In genomic region chr7:19489162-19489820, GRCh38 we compare ENCODE assay signal across 31 cellular contexts.
"Had no signal": no experiment of that assay in that cellular context is flagged by ENCODE, and none has a peak within 500 bp of the region (broad histone marks: within the 10 kb centered on the region; RNA-seq: fewer than 3 reads in every experiment).

No MANE protein-coding gene starts in this region.

- H3K27ac Mint-ChIP-seq: activated CD8-positive, alpha-beta T cell treated with anti-CD3 and anti-CD28 coated beads for 36 hours; activated naive CD4-positive, alpha-beta T cell treated with anti-CD3 and anti-CD28 coated beads for 36 hours; activated naive CD4-positive, alpha-beta T cell treated with anti-CD3 and anti-CD28 coated beads, Interleukin-2, amount 50 U/mL, for 72 hours; activated T-cell treated with anti-CD3 and anti-CD28 coated beads, Interleukin-2, amount 50 U/mL, for 72 hours; activated T-helper 17 cell treated with anti-CD3 and anti-CD28 coated beads, Interleukin-2, amount 50 U/mL, for 72 hours had no signal

- ATAC-seq: activated CD8-positive, alpha-beta T cell treated with anti-CD3 and anti-CD28 coated beads for 36 hours; activated naive CD4-positive, alpha-beta T cell treated with anti-CD3 and anti-CD28 coated beads, Interleukin-2, amount 50 U/mL, for 72 hours; activated T-cell treated with anti-CD3 and anti-CD28 coated beads, Interleukin-2, amount 50 U/mL, for 72 hours; activated T-helper 17 cell treated with anti-CD3 and anti-CD28 coated beads, Interleukin-2, amount 50 U/mL, for 72 hours; body of pancreas; PC-3; SK-N-SH treated with all-trans-retinoic acid at 6 μM for 48 hours had no signal

- H3K4me3 ChIP-seq: adrenal gland, body of pancreas, breast epithelium, Peyer's patch had no signal

- H3K4me3 Mint-ChIP-seq: activated CD8-positive, alpha-beta T cell treated with anti-CD3 and anti-CD28 coated beads for 36 hours; activated naive CD4-positive, alpha-beta T cell treated with anti-CD3 and anti-CD28 coated beads for 36 hours; activated T-cell treated with anti-CD3 and anti-CD28 coated beads, Interleukin-2, amount 50 U/mL, for 72 hours; activated T-helper 17 cell treated with anti-CD3 and anti-CD28 coated beads, Interleukin-2, amount 50 U/mL, for 72 hours had no signal

- H3K27me3 Mint-ChIP-seq: activated CD8-positive, alpha-beta T cell treated with anti-CD3 and anti-CD28 coated beads for 36 hours; activated T-helper 17 cell treated with anti-CD3 and anti-CD28 coated beads, Interleukin-2, amount 50 U/mL, for 72 hours had no signal

- H3K27ac ChIP-seq: adrenal gland, body of pancreas, breast epithelium, KMS-11, Peyer's patch, WERI-Rb-1 had no signal

- H3K4me1 Mint-ChIP-seq: activated T-helper 17 cell treated with anti-CD3 and anti-CD28 coated beads, Interleukin-2, amount 50 U/mL, for 72 hours had no signal

- H3K9me3 Mint-ChIP-seq: activated CD8-positive, alpha-beta T cell treated with anti-CD3 and anti-CD28 coated beads for 36 hours; activated naive CD4-positive, alpha-beta T cell treated with anti-CD3 and anti-CD28 coated beads for 36 hours; activated T-cell treated with anti-CD3 and anti-CD28 coated beads, Interleukin-2, amount 50 U/mL, for 72 hours had no signal

- H3K36me3 ChIP-seq: adrenal gland, breast epithelium, Peyer's patch, WERI-Rb-1 had no signal

- H3K4me1 ChIP-seq: adrenal gland, body of pancreas, breast epithelium, Peyer's patch had no signal

- H3K9me3 ChIP-seq: adrenal gland, body of pancreas, breast epithelium, Peyer's patch had no signal

- DNase-seq: activated CD4-positive, alpha-beta T cell treated with anti-CD3 and anti-CD28 coated beads for 1 hour; activated CD4-positive, alpha-beta T cell treated with anti-CD3 and anti-CD28 coated beads for 48 hours; activated CD4-positive, CD25-positive, alpha-beta regulatory T cell; activated CD8-positive, alpha-beta T cell treated with anti-CD3 and anti-CD28 coated beads for 36 hours; activated gamma-delta T cell treated with Interleukin-2 at 50 U/mL for 16 hours; activated naive CD4-positive, alpha-beta T cell treated with anti-CD3 and anti-CD28 coated beads for 36 hours; activated T-cell treated with anti-CD3 and anti-CD28 coated beads, Interleukin-2, amount 50 U/mL, for 1 hour; activated T-cell treated with anti-CD3 and anti-CD28 coated beads, Interleukin-2, amount 50 U/mL, for 72 hours; adrenal gland; body of pancreas; MM.1S; MV-4-11; NCI-H1092; NCI-H1436 treated with DMSO at 0.1 percent for 48 hours; NCI-H1694 treated with DMSO at 0.1 percent for 48 hours; NCI-H2029; NCI-H345; NCI-H524 treated with DMSO at 0.1 percent for 48 hours; PC-3; Peyer's patch; RPMI8226; SIG-M5; T-helper 1 cell; T-helper 2 cell; T-helper 9 cell; WERI-Rb-1 had no signal

- H3K27me3 ChIP-seq: adrenal gland, body of pancreas, breast epithelium, Peyer's patch had no signal
